11 cellular contexts compared by ENCODE assay signal in the genomic region with DNA sequence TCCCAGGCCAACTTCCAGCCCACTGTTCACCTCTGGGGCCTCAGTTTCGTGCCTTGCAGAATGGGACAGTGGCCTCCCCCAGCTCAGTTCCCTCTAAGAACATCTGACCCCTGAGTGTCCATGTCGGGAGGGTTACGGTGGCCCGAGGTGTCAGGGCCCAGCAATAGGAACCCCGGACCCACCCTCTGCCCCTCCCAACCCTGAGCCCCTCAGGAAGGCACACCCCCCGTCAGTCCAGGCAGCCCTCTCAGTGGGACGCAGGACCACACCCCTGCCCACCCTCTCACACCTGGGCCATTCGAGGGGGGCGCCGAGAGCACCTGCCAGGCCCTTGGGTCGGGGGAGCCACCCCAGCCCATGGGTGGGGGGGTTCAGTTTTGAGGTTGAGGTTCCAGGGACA.
"Had no signal": no experiment of that assay in that cellular context is flagged by ENCODE, and none has a peak within 500 bp of the region (broad histone marks: within the 10 kb centered on the region; RNA-seq: fewer than 3 reads in every experiment).

No MANE protein-coding gene starts in this region.

- H3K4me3 Mint-ChIP-seq: activated T-helper 1 cell treated with anti-CD3 and anti-CD28 coated beads, Interleukin-12 subunit alpha, Interleukin-12 subunit beta, Interleukin-2, Interleukin-4 antibody, amounts not matched to agents 30 ng/mL and 10 ng/mL and 1 ng/mL, durations not matched to agents 14 hours and 24 hours and 36 hours; brain; memory B cell; naive B cell; T-helper 1 cell treated with Interleukin-12 subunit alpha and Interleukin-12 subunit beta and Interleukin-4 antibody, amounts not matched to agents 30 μg/mL and 1 μg/mL, for 36 hours had no signal

- H3K9me3 Mint-ChIP-seq: memory B cell had no signal

- H3K36me3 ChIP-seq: heart left ventricle, pancreas, SJCRH30 had no signal

- H3K27ac ChIP-seq: coronary artery, heart left ventricle, pancreas, SJCRH30, skin epidermis had no signal

- DNase-seq: activated T-cell treated with anti-CD3 and anti-CD28 coated beads for 4 hours had no signal

- H3K4me1 ChIP-seq: pancreas, SJCRH30 had no signal

- H3K9me3 ChIP-seq: heart left ventricle, pancreas, SJCRH30 had no signal

- H3K27ac Mint-ChIP-seq: activated T-helper 1 cell treated with anti-CD3 and anti-CD28 coated beads, Interleukin-12 subunit alpha, Interleukin-12 subunit beta, Interleukin-2, Interleukin-4 antibody, amounts not matched to agents 30 ng/mL and 10 ng/mL and 1 ng/mL, durations not matched to agents 14 hours and 24 hours and 36 hours; brain; memory B cell; naive B cell; T-helper 1 cell treated with Interleukin-12 subunit alpha and Interleukin-12 subunit beta and Interleukin-4 antibody, amounts not matched to agents 30 μg/mL and 1 μg/mL, for 36 hours had no signal

- H3K4me3 ChIP-seq: coronary artery, heart left ventricle, pancreas, SJCRH30, skin epidermis had no signal

- H3K27me3 ChIP-seq: pancreas had no signal

- H3K36me3 Mint-ChIP-seq: brain, memory B cell, naive B cell had no signal
